In the genomic region with DNA sequence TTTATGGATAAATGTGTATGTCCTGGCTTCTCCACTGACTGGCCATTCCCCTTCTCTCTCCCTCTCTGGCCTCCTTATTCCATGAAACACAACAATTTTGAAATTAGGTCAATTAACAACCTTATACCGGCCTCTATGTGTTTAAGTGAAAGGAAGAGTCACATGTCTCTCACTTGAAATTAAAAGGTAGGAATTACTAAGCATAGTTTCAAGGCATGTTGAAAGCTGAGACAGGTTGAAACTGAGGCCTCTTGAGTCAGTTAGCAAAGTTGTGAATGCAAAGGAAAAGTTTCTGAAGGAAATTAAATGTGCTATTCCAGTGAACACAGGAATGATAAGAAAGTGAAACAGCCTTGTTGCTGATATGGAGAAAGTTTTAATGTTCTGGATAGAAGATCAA, we compare ENCODE assay signal across 25 cellular contexts.
A peak's percentile ranks its signal among the peaks of the same experiment; 100 is the strongest.
DNase-seq lines count a peak whose midpoint lies in the region; ATAC-seq, FAIRE-seq and TF ChIP-seq lines count a peak whose summit lies in the region.
"Had no signal": no experiment of that assay in that cellular context is flagged by ENCODE, and none has a peak within 500 bp of the region (broad histone marks: within the 10 kb centered on the region; RNA-seq: fewer than 3 reads in every experiment).

No MANE protein-coding gene starts in this region.

- CTCF ChIA-PET in activated CD4-positive, alpha-beta T cell treated with anti-CD3 and anti-CD28 coated beads for 36 hours (lab: Charles Lee): no interaction called here

- H3K36me3 Mint-ChIP-seq in activated CD4-positive, alpha-beta T cell treated with anti-CD3 and anti-CD28 coated beads for 36 hours (ENCODE audit: low read depth): no peaks in the 10 kb centered on the region
- H3K36me3 Mint-ChIP-seq in activated CD4-positive, alpha-beta T cell treated with anti-CD3 and anti-CD28 coated beads, Interleukin-2, amount 10 ng/mL, durations not matched to agents 24 days and 14 days (ENCODE audit: low read depth): no peaks in the 10 kb centered on the region
- H3K36me3 Mint-ChIP-seq: CD14-positive monocyte; CD8-positive, alpha-beta memory T cell had no signal

- H3K9me3 ChIP-seq in left ventricle myocardium inferior (replicated peaks) (no peaks in the 10 kb centered on the region), testis (no peaks in the 10 kb centered on the region)
- H3K9me3 ChIP-seq: BE2C had no signal

- no peak overlapping the region for H3K4me3 ChIP-seq in left ventricle myocardium inferior
- no peak overlapping the region for H3K4me3 ChIP-seq in bronchial epithelial cell (ENCODE audit: low read depth, low read length)
- H3K4me3 ChIP-seq in testis: no peak overlapping the region
- no peak overlapping the region for H3K4me3 ChIP-seq in coronary artery
- no peak overlapping the region for H3K4me3 ChIP-seq in foreskin fibroblast (ENCODE audit: low read depth in 1 of 2, low read length in 2 of 2)
- H3K4me3 ChIP-seq: BLaER1 treated with 17β-estradiol and CSF1 and Interleukin-3, amounts not matched to agents 10 nM and 100 nM; GM23338 had no signal

- no peak overlapping the region for H3K4me3 Mint-ChIP-seq in activated CD4-positive, alpha-beta T cell treated with anti-CD3 and anti-CD28 coated beads for 36 hours
- no peak overlapping the region for H3K4me3 Mint-ChIP-seq in activated CD4-positive, alpha-beta T cell treated with anti-CD3 and anti-CD28 coated beads, Interleukin-2, amount 10 ng/mL, durations not matched to agents 24 days and 14 days
- H3K4me3 Mint-ChIP-seq: CD14-positive monocyte; CD4-positive, alpha-beta T cell; CD8-positive, alpha-beta memory T cell; GM23338; H9 had no signal

- H3K4me1 ChIP-seq in left ventricle myocardium inferior (peaks cover 46% of the 10 kb centered on the region), testis (peaks cover 16% of the 10 kb centered on the region)
- H3K4me1 ChIP-seq: BE2C had no signal

- WGBS in testis, 2 donors: 61 to 67% methylated on average over 1 of the region's 1 CpG

- intact Hi-C loops in activated CD4-positive, alpha-beta T cell treated with anti-CD3 and anti-CD28 coated beads for 36 hours (cut with DNase I, micrococcal nuclease): no loop called here
- intact Hi-C loops in activated CD4-positive, alpha-beta T cell treated with anti-CD3 and anti-CD28 coated beads, Interleukin-2, amount 10 ng/mL, durations not matched to agents 24 days and 14 days (cut with micrococcal nuclease): no loop called here
- intact Hi-C loops in left ventricle myocardium inferior (cut with micrococcal nuclease) (no loop called here), Right ventricle myocardium inferior (cut with DNase I) (no loop called here), testis (cut with DNase I; ENCODE audit: low total_unique reads) (no loop called here)

- H3K27me3 ChIP-seq in left ventricle myocardium inferior (ENCODE audit: low read depth) (no peaks in the 10 kb centered on the region), bronchial epithelial cell (ENCODE audit: control insufficient read depth, insufficient read depth, low read length) (no peaks in the 10 kb centered on the region), testis (no peaks in the 10 kb centered on the region)
- H3K27me3 ChIP-seq: BE2C; BLaER1 treated with 17β-estradiol and CSF1 and Interleukin-3, amounts not matched to agents 10 nM and 100 nM had no signal

- H3K27ac Mint-ChIP-seq in activated CD4-positive, alpha-beta T cell treated with anti-CD3 and anti-CD28 coated beads for 36 hours: no peak overlapping the region
- H3K27ac Mint-ChIP-seq in activated CD4-positive, alpha-beta T cell treated with anti-CD3 and anti-CD28 coated beads, Interleukin-2, amount 10 ng/mL, durations not matched to agents 24 days and 14 days: no peak overlapping the region
- H3K27ac Mint-ChIP-seq: CD14-positive monocyte; CD4-positive, alpha-beta T cell; CD8-positive, alpha-beta memory T cell; GM23338; H9 had no signal

- FAIRE-seq in bronchial epithelial cell (lab: Jason Lieb, UNC): no peak
- FAIRE-seq: A204.1, D721Med, GM12891, GM19239 had no signal

- peaks cover 15% of the 10 kb centered on the region for H3K27me3 Mint-ChIP-seq in activated CD4-positive, alpha-beta T cell treated with anti-CD3 and anti-CD28 coated beads for 36 hours
- H3K27me3 Mint-ChIP-seq in activated CD4-positive, alpha-beta T cell treated with anti-CD3 and anti-CD28 coated beads, Interleukin-2, amount 10 ng/mL, durations not matched to agents 24 days and 14 days: peaks cover 24% of the 10 kb centered on the region

- H3K36me3 ChIP-seq in left ventricle myocardium inferior (no peaks in the 10 kb centered on the region), bronchial epithelial cell (ENCODE audit: control insufficient read depth, insufficient read depth, low read length) (no peaks in the 10 kb centered on the region), testis (ENCODE audit: low read depth, missing control alignments) (no peaks in the 10 kb centered on the region)
- H3K36me3 ChIP-seq: BE2C; BLaER1 treated with 17β-estradiol and CSF1 and Interleukin-3, amounts not matched to agents 10 nM and 100 nM had no signal

- no peaks in the 10 kb centered on the region for H3K9me3 Mint-ChIP-seq in activated CD4-positive, alpha-beta T cell treated with anti-CD3 and anti-CD28 coated beads for 36 hours (ENCODE audit: low read depth)
- H3K9me3 Mint-ChIP-seq in activated CD4-positive, alpha-beta T cell treated with anti-CD3 and anti-CD28 coated beads, Interleukin-2, amount 10 ng/mL, durations not matched to agents 24 days and 14 days: no peaks in the 10 kb centered on the region
- H3K9me3 Mint-ChIP-seq: CD4-positive, alpha-beta T cell; CD8-positive, alpha-beta memory T cell; GM23338; H9 had no signal

- peak; percentile 85 for ATAC-seq in activated CD4-positive, alpha-beta T cell treated with anti-CD3 and anti-CD28 coated beads for 36 hours
- ATAC-seq in Right ventricle myocardium inferior: no peak
- ATAC-seq: GM23338, HCT116 had no signal

- H3K27ac ChIP-seq in left ventricle myocardium inferior (replicated peaks): peak overlapping the region; percentile 10
- H3K27ac ChIP-seq in testis: peak overlapping the region; percentile 42 to 64
- H3K27ac ChIP-seq in coronary artery: no peak overlapping the region
- H3K27ac ChIP-seq: 22Rv1; BLaER1 treated with 17β-estradiol and CSF1 and Interleukin-3, amounts not matched to agents 10 nM and 100 nM had no signal

- TF ChIP-seq CTCF in left ventricle myocardium inferior (IDR thresholded peaks at IDR 0.05; ENCODE audit: borderline replicate concordance): no peak
- no peak for TF ChIP-seq CTCF in bronchial epithelial cell (IDR thresholded peaks at IDR 0.05; ENCODE audit: insufficient read depth, low read length, severe bottlenecking)
- no peak for TF ChIP-seq CTCF in testis (IDR thresholded peaks at IDR 0.05)
- TF ChIP-seq CTCF in coronary artery (IDR thresholded peaks at IDR 0.05): no peak
- TF ChIP-seq CTCF in foreskin fibroblast (IDR thresholded peaks at IDR 0.05; ENCODE audit: low read depth, low read length): no peak

- no peak for TF ChIP-seq POLR2A in testis (IDR thresholded peaks at IDR 0.05)

- POLR2A ChIA-PET in activated CD4-positive, alpha-beta T cell treated with anti-CD3 and anti-CD28 coated beads for 36 hours (lab: Charles Lee): no interaction called here

- H3K4me1 Mint-ChIP-seq in activated CD4-positive, alpha-beta T cell treated with anti-CD3 and anti-CD28 coated beads for 36 hours: peaks cover 23% of the 10 kb centered on the region
- H3K4me1 Mint-ChIP-seq in activated CD4-positive, alpha-beta T cell treated with anti-CD3 and anti-CD28 coated beads, Interleukin-2, amount 10 ng/mL, durations not matched to agents 24 days and 14 days: peaks cover 4% of the 10 kb centered on the region
- H3K4me1 Mint-ChIP-seq: CD14-positive monocyte; CD8-positive, alpha-beta memory T cell had no signal

- no peak for DNase-seq in activated CD4-positive, alpha-beta T cell treated with anti-CD3 and anti-CD28 coated beads for 36 hours
- no peak for DNase-seq in activated CD4-positive, alpha-beta T cell treated with anti-CD3 and anti-CD28 coated beads, Interleukin-2, amount 10 ng/mL, durations not matched to agents 24 days and 14 days
- DNase-seq in left ventricle myocardium inferior: no peak
- DNase-seq in Right ventricle myocardium inferior (ENCODE audit: missing footprints): no peak
- DNase-seq in bronchial epithelial cell (ENCODE audit: low read depth): peak; percentile 22
- DNase-seq in testis: no peak
- no peak for DNase-seq in coronary artery (ENCODE audit: low spot score)
- DNase-seq in foreskin fibroblast: no peak
- DNase-seq: BE2C; CD4-positive, alpha-beta T cell; CD8-positive, alpha-beta memory T cell; DMS 273 treated with DMSO at 0.1 percent for 48 hours; DMS79; EL; GDM1; H9 had no signal

Comparison
In these comparisons a context has a peak if more than half of its experiments do, and no peak if none do; other contexts are left out.
1. H3K27ac ChIP-seq: peak in left ventricle myocardium inferior (single experiment) and testis (2 of 2); none in coronary artery (0 of 2).